ENCODE assay signal across 2 cellular contexts in genomic region chr2:177326005-177326404, GRCh38.
TF ChIP-seq lines count a peak whose summit lies in the region.

No MANE protein-coding gene starts in this region.

TF ChIP-seq in IMR-90, 13 proteins besides CTCF, POLR2A, EP300 and RAD21 (continued from another document):
- no peak for TF ChIP-seq USF2 (IDR thresholded peaks at IDR 0.05; ENCODE audit: low read depth, low read length)
- TF ChIP-seq BHLHE40 (IDR thresholded peaks at IDR 0.05; ENCODE audit: low read depth, low read length): no peak
- TF ChIP-seq RCOR1 (IDR thresholded peaks at IDR 0.05; ENCODE audit: insufficient replicate concordance, low read length): no peak
- TF ChIP-seq FOS (IDR thresholded peaks at IDR 0.05; ENCODE audit: low read depth, low read length): no peak
- TF ChIP-seq RFX5 (IDR thresholded peaks at IDR 0.05; ENCODE audit: low read depth, low read length): no peak
- no peak for TF ChIP-seq MAZ (IDR thresholded peaks at IDR 0.05; ENCODE audit: borderline replicate concordance, low read depth, low read length)
- no peak for TF ChIP-seq SMC3 (IDR thresholded peaks at IDR 0.05; ENCODE audit: low read depth, low read length)
- no peak for TF ChIP-seq MAFK (IDR thresholded peaks at IDR 0.05; ENCODE audit: low read depth, low read length)
- no peak for TF ChIP-seq CEBPB (IDR thresholded peaks at IDR 0.05; ENCODE audit: low read depth, low read length)
- no peak for TF ChIP-seq MXI1 (IDR thresholded peaks at IDR 0.05; ENCODE audit: borderline replicate concordance, low read depth, low read length)
- TF ChIP-seq ELK1 (IDR thresholded peaks at IDR 0.05; ENCODE audit: borderline replicate concordance, low read depth, low read length): no peak

TF ChIP-seq in liver, 16 proteins besides CTCF, POLR2A, EP300 and RAD21 (continued from another document):
- TF ChIP-seq SP1 (IDR thresholded peaks at IDR 0.05) (no peak), REST (IDR thresholded peaks at IDR 0.05) (no peak), NR2F2 (IDR thresholded peaks at IDR 0.05) (no peak), HNF4A (conservative IDR thresholded peaks at IDR 0.05) (no peak), YY1 (IDR thresholded peaks at IDR 0.05) (no peak)
